In genomic region chr1:203177471-203178039, GRCh38 we compare ENCODE assay signal across 1 cellular context.
TF ChIP-seq lines count a peak whose summit lies in the region.

No MANE protein-coding gene starts in this region.

TF ChIP-seq in SK-N-SH, 30 proteins besides CTCF, POLR2A, EP300 and RAD21 (continued from another document):
- TF ChIP-seq ZBTB33 (IDR thresholded peaks at IDR 0.05; ENCODE audit: borderline replicate concordance, low read depth) (no peak), GABPA (IDR thresholded peaks at IDR 0.05; ENCODE audit: low read depth) (no peak), RXRA (IDR thresholded peaks at IDR 0.05; ENCODE audit: borderline replicate concordance, low read depth) (0 out of 2 replicates have a peak, but pooled peaks have one; percentile 20), FOSL2 (IDR thresholded peaks at IDR 0.05; ENCODE audit: borderline replicate concordance, low read depth) (peak; percentile 75)
